14 cellular contexts compared by ENCODE assay signal in the genomic region with DNA sequence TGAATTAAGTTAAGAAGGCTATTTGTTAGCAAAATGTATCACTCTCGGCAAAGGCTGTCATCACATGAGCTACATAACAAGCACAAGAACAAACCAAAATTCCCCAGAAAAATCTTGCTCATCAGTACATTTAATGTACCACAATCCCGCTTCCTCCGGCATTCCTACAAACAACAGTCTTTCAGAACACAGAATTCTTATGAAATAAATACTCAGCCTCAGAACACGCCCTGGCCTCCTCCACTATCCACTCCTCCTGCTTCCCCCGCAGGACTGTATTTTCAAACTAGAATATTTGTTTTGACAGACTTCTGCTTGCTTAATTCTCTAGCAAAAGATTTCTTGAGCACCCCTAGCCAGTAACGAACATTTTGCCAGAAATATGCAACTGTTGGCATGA.
DNase-seq lines count a peak whose midpoint lies in the region; ATAC-seq and TF ChIP-seq lines count a peak whose summit lies in the region.
"Had no signal": no experiment of that assay in that cellular context is flagged by ENCODE, and none has a peak within 500 bp of the region (broad histone marks: within the 10 kb centered on the region; RNA-seq: fewer than 3 reads in every experiment).

No MANE protein-coding gene starts in this region.

- peaks cover 2% of the 10 kb centered on the region for H3K27me3 Mint-ChIP-seq in HFFc6 (ENCODE audit: insufficient read depth)
- H3K27me3 Mint-ChIP-seq in endodermal cell (ENCODE audit: insufficient read depth) = no peaks in the 10 kb centered on the region
- H3K27me3 Mint-ChIP-seq: central memory CD8-positive, alpha-beta T cell; IgD-negative memory B cell had no signal

- H3K4me3 Mint-ChIP-seq in HFFc6 (peak overlapping the region; percentile 58), endodermal cell (no peak overlapping the region)
- H3K4me3 Mint-ChIP-seq: activated T-cell treated with anti-CD3 and anti-CD28 coated beads, Interleukin-2, amount 50 U/mL, for 4 hours; central memory CD8-positive, alpha-beta T cell; IgD-negative memory B cell had no signal

- H3K9me3 Mint-ChIP-seq in HFFc6 = no peaks in the 10 kb centered on the region
- H3K9me3 Mint-ChIP-seq in endodermal cell = no peaks in the 10 kb centered on the region
- H3K9me3 Mint-ChIP-seq: activated T-cell treated with anti-CD3 and anti-CD28 coated beads, Interleukin-2, amount 50 U/mL, for 4 hours; central memory CD8-positive, alpha-beta T cell; IgD-negative memory B cell had no signal

- H3K36me3 ChIP-seq in lower lobe of right lung (no peaks in the 10 kb centered on the region), suprapubic skin (no peaks in the 10 kb centered on the region), endodermal cell (ENCODE audit: control insufficient read depth, insufficient read depth, low read length) (no peaks in the 10 kb centered on the region)

- TF ChIP-seq CTCF in HFFc6 (IDR thresholded peaks at IDR 0.05) = no peak
- peak; percentile 3 for TF ChIP-seq CTCF in epithelial cell of esophagus (IDR thresholded peaks at IDR 0.05; ENCODE audit: insufficient read depth, low read depth, low read length, missing control alignments)
- no peak for TF ChIP-seq CTCF in lower lobe of right lung (IDR thresholded peaks at IDR 0.05)
- TF ChIP-seq CTCF in suprapubic skin (IDR thresholded peaks at IDR 0.05) = no peak
- no peak for TF ChIP-seq CTCF in endodermal cell (conservative IDR thresholded peaks at IDR 0.05)

- TF ChIP-seq EP300 in suprapubic skin (IDR thresholded peaks at IDR 0.05) = no peak

- intact Hi-C loops in lower lobe of right lung (cut with DNase I) = no loop called here

- H3K9ac ChIP-seq in endodermal cell (ENCODE audit: extremely low read depth, low read length, poor library complexity, severe bottlenecking) = no peak overlapping the region

- H3K4me1 Mint-ChIP-seq in HFFc6 (ENCODE audit: low read depth) = peaks cover 79% of the 10 kb centered on the region
- H3K4me1 Mint-ChIP-seq in endodermal cell = peaks cover 56% of the 10 kb centered on the region

- peaks cover 22% of the 10 kb centered on the region for H3K36me3 Mint-ChIP-seq in HFFc6 (ENCODE audit: low read depth)
- H3K36me3 Mint-ChIP-seq in endodermal cell (ENCODE audit: low read depth) = peaks cover 5% of the 10 kb centered on the region

- H3K4me3 ChIP-seq in epithelial cell of esophagus (ENCODE audit: low read length) (no peak overlapping the region), lower lobe of right lung (no peak overlapping the region), suprapubic skin (no peak overlapping the region), endodermal cell (ENCODE audit: low read length) (no peak overlapping the region)

- H3K27ac Mint-ChIP-seq in HFFc6 (peak overlapping the region; percentile 12; the same call in 1 of the 2 replicates), endodermal cell (no peak overlapping the region)
- H3K27ac Mint-ChIP-seq: IgD-negative memory B cell had no signal

- H3K27ac ChIP-seq in lower lobe of right lung = peak overlapping the region; percentile 15
- peak overlapping the region; percentile 74 for H3K27ac ChIP-seq in suprapubic skin
- H3K27ac ChIP-seq in endodermal cell (ENCODE audit: low read depth, low read length) = no peak overlapping the region
- no peak overlapping the region for H3K27ac ChIP-seq in substantia nigra (ENCODE audit: low read depth, low read length, poor library complexity, severe bottlenecking)
- H3K27ac ChIP-seq: C4-2B had no signal

- no peak for TF ChIP-seq POLR2A in suprapubic skin (IDR thresholded peaks at IDR 0.05)

- ATAC-seq in lower lobe of right lung = peak; percentile 41 to 50
- ATAC-seq: activated T-cell treated with anti-CD3 and anti-CD28 coated beads, Interleukin-2, amount 50 U/mL, for 4 hours had no signal

- H3K27me3 ChIP-seq in lower lobe of right lung (ENCODE audit: low read depth) = no peaks in the 10 kb centered on the region
- no peaks in the 10 kb centered on the region for H3K27me3 ChIP-seq in suprapubic skin
- H3K27me3 ChIP-seq in endodermal cell (ENCODE audit: control insufficient read depth, insufficient read depth, low read length, poor library complexity, severe bottlenecking) = no peaks in the 10 kb centered on the region

- no peaks in the 10 kb centered on the region for H3K9me3 ChIP-seq in lower lobe of right lung
- H3K9me3 ChIP-seq in suprapubic skin = no peaks in the 10 kb centered on the region
- H3K9me3 ChIP-seq in endodermal cell (ENCODE audit: control insufficient read depth, low read length) = no peaks in the 10 kb centered on the region

- WGBS in suprapubic skin = 49% methylated on average over 6 of the region's 6 CpGs
- 91 to 100% methylated on average over 3 to 6 of the region's 6 CpGs for WGBS in endodermal cell (ENCODE audit: insufficient coverage in 1 of 2, insufficient read length in 1 of 2), 2 experiments

- H3K4me1 ChIP-seq in lower lobe of right lung (peaks cover 68% of the 10 kb centered on the region), suprapubic skin (peaks cover 64% of the 10 kb centered on the region), endodermal cell (ENCODE audit: control insufficient read depth, insufficient read depth, low read length) (peaks cover 8% of the 10 kb centered on the region)

- no peak for DNase-seq in HFFc6
- DNase-seq in epithelial cell of esophagus (ENCODE audit: low read depth) = no peak
- no peak for DNase-seq in lower lobe of right lung
- DNase-seq in suprapubic skin (ENCODE audit: low spot score in 2 of 2) = peak; percentile 73 to 83
- DNase-seq in SW 1271 (lab: John Stamatoyannopoulos, UW) = no peak
- no peak for DNase-seq in KG1 (lab: John Stamatoyannopoulos, UW)
- no peak for DNase-seq in endodermal cell
- DNase-seq in substantia nigra (lab: John Stamatoyannopoulos, UW) = no peak
- DNase-seq: activated T-cell treated with anti-CD3 and anti-CD28 coated beads, Interleukin-2, amount 50 U/mL, for 4 hours; glutamatergic neuron; NCI-H2171 had no signal

Comparison
In these comparisons a context has a peak if more than half of its experiments do, and no peak if none do; other contexts are left out.
1. DNase-seq: peak in suprapubic skin (2 of 2); none in HFFc6 (single experiment), epithelial cell of esophagus (single experiment), lower lobe of right lung (single experiment), SW 1271 (0 of 2), KG1 (single experiment), endodermal cell (single experiment) and substantia nigra (0 of 49).
2. H3K27ac ChIP-seq: peak in lower lobe of right lung (single experiment) and suprapubic skin (single experiment); none in endodermal cell (single experiment) and substantia nigra (single experiment).